8 cellular contexts compared by ENCODE assay signal in the genomic region with DNA sequence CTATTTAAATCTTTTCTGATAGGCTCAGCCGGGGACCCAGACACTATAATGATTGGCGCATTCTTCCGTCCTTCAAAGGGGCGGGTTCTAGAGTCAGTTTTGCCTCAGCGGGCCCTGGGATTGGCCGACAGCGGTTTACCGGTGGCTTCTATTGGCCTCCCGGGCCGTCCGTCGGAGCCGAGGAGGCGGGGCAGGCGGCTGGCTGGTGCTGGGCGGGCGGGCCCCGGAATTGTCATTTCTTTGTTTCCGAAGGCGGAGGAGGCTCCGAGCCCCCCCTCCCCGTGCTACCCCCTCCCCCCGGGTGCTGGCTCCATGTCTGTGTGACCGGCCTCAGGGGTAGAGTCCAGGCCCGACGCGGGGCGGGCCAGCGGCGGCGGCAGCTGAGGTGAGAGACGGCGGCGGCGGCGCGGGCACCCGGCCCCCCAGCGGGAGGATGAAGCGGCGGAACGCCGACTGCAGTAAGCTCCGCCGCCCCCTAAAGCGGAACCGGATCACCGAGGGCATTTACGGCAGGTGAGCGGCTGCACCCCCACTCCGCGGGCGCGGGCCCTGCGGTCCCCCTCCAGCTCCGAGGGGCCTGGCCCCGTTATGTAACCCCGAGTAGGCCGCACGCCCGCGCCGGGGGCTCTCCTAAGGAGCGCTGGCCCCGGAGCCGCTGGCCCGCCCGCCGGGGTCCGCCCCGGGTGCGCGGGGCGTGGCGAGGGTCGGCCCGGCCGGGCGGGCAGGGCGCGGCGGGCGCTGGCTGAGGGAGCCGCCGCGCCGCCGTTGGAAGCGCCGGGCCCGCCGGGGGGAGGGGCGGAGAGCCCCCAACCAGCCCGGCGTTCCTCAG. TPM values are rescaled to one million over a fixed set of nuclear protein-coding genes. Genes with fewer than 3 reads are reported as not detected.
A peak's percentile ranks its signal among the peaks of the same experiment; 100 is the strongest.
DNase-seq lines count a peak whose midpoint lies in the region; ATAC-seq lines count a peak whose summit lies in the region.

Gene MACO1 (plus strand): TSS at position 232 of the 829 bp plus-strand sequence. CDS start 202 bp downstream, at position 434.

- peak; percentile 55 to 98 (median 96) for DNase-seq in C1 segment of cervical spinal cord (lab: John Stamatoyannopoulos, UW)
- DNase-seq in NCI-H82 (lab: John Stamatoyannopoulos, UW): peak; percentile 99
- DNase-seq in activated CD4-positive, alpha-beta T cell treated with anti-CD3 and anti-CD28 coated beads, Interleukin-2, amount 50 U/mL, for 48 hours: peak; percentile 97
- peak; percentile 96 for DNase-seq in dermis blood vessel endothelial cell
- peak; percentile 99 for DNase-seq in left lobe of liver (ENCODE audit: low spot score)
- DNase-seq in stimulated activated CD4-positive, alpha-beta T cell treated with anti-CD3 and anti-CD28 coated beads, Interleukin-2, amount 100 ng/mL, for 24 hours: peak; percentile 96 to 97

- ATAC-seq in GM19438 (IDR thresholded peaks at IDR 0.05; ENCODE audit: low read depth, unreplicated experiment): peak; percentile 85
- peak; percentile 77 for ATAC-seq in HG03571 (IDR thresholded peaks at IDR 0.05; ENCODE audit: unreplicated experiment)
- ATAC-seq in left lobe of liver: peak; percentile 81

RNA-seq across cellular contexts. Expression of gene MACO1, which starts in this region (rescaled TPM):
- total RNA-seq in dermis blood vessel endothelial cell (28.5 and 29.1 TPM in 2 replicates), left lobe of liver (34.0 TPM)

Comparison
In these comparisons a context has a peak if more than half of its experiments do, and no peak if none do; other contexts are left out.
1. Peak in every context shown above with its lines: DNase-seq and ATAC-seq.